Comparison of ENCODE assay signal across 9 cellular contexts in genomic region chr1:201740609-201741231, GRCh38.
DNase-seq lines count a peak whose midpoint lies in the region; ATAC-seq and TF ChIP-seq lines count a peak whose summit lies in the region.
"Had no signal": no experiment of that assay in that cellular context is flagged by ENCODE, and none has a peak within 500 bp of the region (broad histone marks: within the 10 kb centered on the region; RNA-seq: fewer than 3 reads in every experiment).

No MANE protein-coding gene starts in this region.

- CTCF ChIA-PET in activated naive CD4-positive, alpha-beta T cell treated with anti-CD3 and anti-CD28 coated beads, Interleukin-2, amount 10 ng/mL, durations not matched to agents 7 days and 5 days (lab: Charles Lee) = no interaction called here

- H3K27me3 ChIP-seq in colonic mucosa (no peaks in the 10 kb centered on the region), mesendoderm (ENCODE audit: insufficient read depth, low read length, poor library complexity) (no peaks in the 10 kb centered on the region), vagina (no peaks in the 10 kb centered on the region)

- no peak overlapping the region for H3K27ac Mint-ChIP-seq in activated naive CD4-positive, alpha-beta T cell treated with anti-CD3 and anti-CD28 coated beads, Interleukin-2, amount 10 ng/mL, durations not matched to agents 7 days and 5 days

- no peak overlapping the region for H4K5ac ChIP-seq in mesendoderm (ENCODE audit: low read length)

- H3K23ac ChIP-seq in mesendoderm (ENCODE audit: low read length) = peak overlapping the region; percentile 73

- peak in 1 of 2 donors; percentile 13 for TF ChIP-seq POLR2A in vagina (IDR thresholded peaks at IDR 0.05)

- H3K4me3 Mint-ChIP-seq in activated naive CD4-positive, alpha-beta T cell treated with anti-CD3 and anti-CD28 coated beads, Interleukin-2, amount 10 ng/mL, durations not matched to agents 7 days and 5 days = peak overlapping the region; percentile 76

- H3K18ac ChIP-seq in mesendoderm (ENCODE audit: low read length) = peak overlapping the region; percentile 89

- no peaks in the 10 kb centered on the region for H3K79me2 ChIP-seq in mesendoderm (ENCODE audit: control insufficient read depth, insufficient read depth, low read length)

- peak overlapping the region; percentile 41 for H3K4ac ChIP-seq in mesendoderm (ENCODE audit: low read depth, low read length)

- no peak overlapping the region for H2BK15ac ChIP-seq in mesendoderm (replicated peaks; ENCODE audit: low read depth)

- H3K36me3 Mint-ChIP-seq in activated naive CD4-positive, alpha-beta T cell treated with anti-CD3 and anti-CD28 coated beads, Interleukin-2, amount 10 ng/mL, durations not matched to agents 7 days and 5 days = no peaks in the 10 kb centered on the region

- no peak for DNase-seq in activated naive CD4-positive, alpha-beta T cell treated with anti-CD3 and anti-CD28 coated beads, Interleukin-2, amount 10 ng/mL, durations not matched to agents 7 days and 5 days
- DNase-seq in activated naive CD4-positive, alpha-beta T cell treated with anti-CD3 and anti-CD28 coated beads, Interleukin-2, amount 50 U/mL, for 16 hours = no peak
- DNase-seq in colonic mucosa = no peak
- peak; percentile 54 for DNase-seq in mesendoderm
- no peak for DNase-seq in vagina (ENCODE audit: extremely low spot score in 2 of 2)
- DNase-seq in NK-92 (lab: John Stamatoyannopoulos, UW; ENCODE audit: unreplicated experiment) = no peak
- DNase-seq in germinal center (ENCODE audit: low spot score) = no peak
- DNase-seq: NCI-H446 treated with DMSO at 0.1 percent for 48 hours had no signal

- peak overlapping the region; percentile 18 for H3K27ac ChIP-seq in colonic mucosa
- H3K27ac ChIP-seq in mesendoderm (ENCODE audit: low read depth, low read length) = peak overlapping the region; percentile 68
- H3K27ac ChIP-seq in vagina = peak overlapping the region; percentile 76

- no peaks in the 10 kb centered on the region for H3K36me3 ChIP-seq in colonic mucosa
- H3K36me3 ChIP-seq in mesendoderm (ENCODE audit: control insufficient read depth, insufficient read depth, low read length) = no peaks in the 10 kb centered on the region
- H3K36me3 ChIP-seq in vagina = no peaks in the 10 kb centered on the region

- no peak overlapping the region for H2BK120ac ChIP-seq in mesendoderm (ENCODE audit: low read depth, low read length)

- H2BK5ac ChIP-seq in mesendoderm (ENCODE audit: low read length) = no peak overlapping the region

- ATAC-seq in HG03432 (IDR thresholded peaks at IDR 0.05; ENCODE audit: unreplicated experiment) = no peak

- H3K4me1 ChIP-seq in colonic mucosa (no peaks in the 10 kb centered on the region), mesendoderm (ENCODE audit: control insufficient read depth, low read depth, low read length) (peaks cover 18% of the 10 kb centered on the region), vagina (peaks cover 73% of the 10 kb centered on the region)

- no peak for TF ChIP-seq CTCF in colonic mucosa (IDR thresholded peaks at IDR 0.05)
- no peak for TF ChIP-seq CTCF in vagina (IDR thresholded peaks at IDR 0.05)

- peak overlapping the region; percentile 90 for H3K4me2 ChIP-seq in mesendoderm (ENCODE audit: low read length)

- H3K79me1 ChIP-seq in mesendoderm (ENCODE audit: low read length) = no peaks in the 10 kb centered on the region

- H2AK5ac ChIP-seq in mesendoderm (ENCODE audit: low read length) = no peak overlapping the region

- WGBS in mesendoderm (ENCODE audit: extremely low coverage, insufficient coverage, low lambda C conversion rate) = no CpG with 5 or more reads among the region's 14 CpGs

- peaks cover 11% of the 10 kb centered on the region for H3K4me1 Mint-ChIP-seq in activated naive CD4-positive, alpha-beta T cell treated with anti-CD3 and anti-CD28 coated beads, Interleukin-2, amount 10 ng/mL, durations not matched to agents 7 days and 5 days

- intact Hi-C loops in colonic mucosa (cut with DNase I) (no loop called here), vagina (cut with DNase I) (no loop called here)

- H3K4me3 ChIP-seq in colonic mucosa (peak overlapping the region; percentile 94), mesendoderm (ENCODE audit: low read length) (peak overlapping the region; percentile 72), vagina (peak overlapping the region; percentile 60 to 73)

- no peaks in the 10 kb centered on the region for H3K9me3 Mint-ChIP-seq in activated naive CD4-positive, alpha-beta T cell treated with anti-CD3 and anti-CD28 coated beads, Interleukin-2, amount 10 ng/mL, durations not matched to agents 7 days and 5 days

- H3K56ac ChIP-seq in mesendoderm (ENCODE audit: low read length) = peak overlapping the region; percentile 89

- H3K27me3 Mint-ChIP-seq in activated naive CD4-positive, alpha-beta T cell treated with anti-CD3 and anti-CD28 coated beads, Interleukin-2, amount 10 ng/mL, durations not matched to agents 7 days and 5 days = peaks cover 66% of the 10 kb centered on the region

- no peak overlapping the region for H4K8ac ChIP-seq in mesendoderm (ENCODE audit: low read depth, low read length)

- H3K9me3 ChIP-seq in colonic mucosa (no peaks in the 10 kb centered on the region), vagina (no peaks in the 10 kb centered on the region)

- H3K9ac ChIP-seq in colonic mucosa (ENCODE audit: low read depth in 2 of 2, low read length in 2 of 2) (peak overlapping the region; percentile 75 to 77), mesendoderm (ENCODE audit: low read length) (peak overlapping the region; percentile 86)

Comparison
In these comparisons a context has a peak if more than half of its experiments do, and no peak if none do; other contexts are left out.
1. H3K27ac ChIP-seq: peak in every context shown above with its lines; median percentile 76 in vagina; 68 in mesendoderm; 18 in colonic mucosa.